ENCODE assay signal across 1 cellular context in the genomic region with DNA sequence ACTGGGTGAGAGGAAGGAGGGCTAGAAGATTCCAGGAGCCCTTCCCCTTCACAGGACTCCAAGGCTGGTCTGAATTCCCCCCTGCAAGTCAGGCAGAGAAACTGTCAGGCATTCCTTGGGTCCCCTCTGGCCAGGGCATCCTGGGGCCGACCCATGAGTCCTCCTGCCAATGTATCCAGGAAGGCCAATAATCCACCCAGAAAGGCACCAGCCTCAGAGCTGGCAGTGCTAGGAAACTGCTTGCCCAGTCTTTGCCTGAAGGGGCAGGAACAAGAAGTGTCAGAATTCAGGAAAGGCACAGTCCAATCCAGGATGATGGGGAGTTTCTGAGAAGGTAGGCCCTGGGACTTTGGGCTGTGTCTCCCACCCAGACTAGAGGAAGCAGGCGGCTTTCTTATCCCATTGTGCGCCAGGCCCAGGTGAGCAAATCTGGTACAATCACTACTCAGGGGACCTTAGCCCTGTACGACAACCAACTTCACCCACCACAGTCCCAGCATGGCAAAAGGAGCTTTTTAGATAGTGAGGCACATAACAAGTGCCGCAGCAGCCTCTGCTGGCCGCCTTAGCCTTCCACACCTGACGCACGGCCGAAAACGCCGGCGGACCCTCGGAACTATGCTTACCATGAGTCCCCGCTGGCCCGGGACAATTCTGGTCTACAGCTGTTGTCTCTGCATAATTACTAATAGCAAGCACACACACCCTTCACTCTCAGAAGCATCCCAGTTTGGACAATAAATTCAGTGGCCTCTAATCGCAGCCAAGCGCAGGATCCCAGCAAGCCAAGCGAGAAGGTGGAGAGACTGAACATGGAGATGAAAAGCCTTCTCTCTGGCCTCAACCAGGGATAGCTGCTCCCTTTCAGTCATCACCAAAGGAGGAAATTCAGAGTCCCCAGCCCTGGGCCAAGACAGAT.
TF ChIP-seq lines count a peak whose summit lies in the region.

No MANE protein-coding gene starts in this region.

TF ChIP-seq in GM12878, 131 proteins besides CTCF, POLR2A, EP300 and RAD21:
- no peak for TF ChIP-seq RFX5 (IDR thresholded peaks at IDR 0.05; ENCODE audit: low read depth, low read length)
- TF ChIP-seq CBX3 (IDR thresholded peaks at IDR 0.05; ENCODE audit: borderline replicate concordance, low read depth): no peak
- TF ChIP-seq ZNF622 (IDR thresholded peaks at IDR 0.05): no peak
- TF ChIP-seq, protein P1, sequence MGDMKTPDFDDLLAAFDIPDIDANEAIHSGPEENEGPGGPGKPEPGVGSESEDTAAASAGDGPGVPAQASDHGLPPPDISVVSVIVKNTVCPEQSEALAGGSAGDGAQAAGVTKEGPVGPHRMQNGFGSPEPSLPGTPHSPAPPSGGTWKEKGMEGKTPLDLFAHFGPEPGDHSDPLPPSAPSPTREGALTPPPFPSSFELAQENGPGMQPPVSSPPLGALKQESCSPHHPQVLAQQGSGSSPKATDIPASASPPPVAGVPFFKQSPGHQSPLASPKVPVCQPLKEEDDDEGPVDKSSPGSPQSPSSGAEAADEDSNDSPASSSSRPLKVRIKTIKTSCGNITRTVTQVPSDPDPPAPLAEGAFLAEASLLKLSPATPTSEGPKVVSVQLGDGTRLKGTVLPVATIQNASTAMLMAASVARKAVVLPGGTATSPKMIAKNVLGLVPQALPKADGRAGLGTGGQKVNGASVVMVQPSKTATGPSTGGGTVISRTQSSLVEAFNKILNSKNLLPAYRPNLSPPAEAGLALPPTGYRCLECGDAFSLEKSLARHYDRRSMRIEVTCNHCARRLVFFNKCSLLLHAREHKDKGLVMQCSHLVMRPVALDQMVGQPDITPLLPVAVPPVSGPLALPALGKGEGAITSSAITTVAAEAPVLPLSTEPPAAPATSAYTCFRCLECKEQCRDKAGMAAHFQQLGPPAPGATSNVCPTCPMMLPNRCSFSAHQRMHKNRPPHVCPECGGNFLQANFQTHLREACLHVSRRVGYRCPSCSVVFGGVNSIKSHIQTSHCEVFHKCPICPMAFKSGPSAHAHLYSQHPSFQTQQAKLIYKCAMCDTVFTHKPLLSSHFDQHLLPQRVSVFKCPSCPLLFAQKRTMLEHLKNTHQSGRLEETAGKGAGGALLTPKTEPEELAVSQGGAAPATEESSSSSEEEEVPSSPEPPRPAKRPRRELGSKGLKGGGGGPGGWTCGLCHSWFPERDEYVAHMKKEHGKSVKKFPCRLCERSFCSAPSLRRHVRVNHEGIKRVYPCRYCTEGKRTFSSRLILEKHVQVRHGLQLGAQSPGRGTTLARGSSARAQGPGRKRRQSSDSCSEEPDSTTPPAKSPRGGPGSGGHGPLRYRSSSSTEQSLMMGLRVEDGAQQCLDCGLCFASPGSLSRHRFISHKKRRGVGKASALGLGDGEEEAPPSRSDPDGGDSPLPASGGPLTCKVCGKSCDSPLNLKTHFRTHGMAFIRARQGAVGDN (IDR thresholded peaks at IDR 0.05): no peak
- no peak for TF ChIP-seq ESRRA (IDR thresholded peaks at IDR 0.05; ENCODE audit: low read length)
- TF ChIP-seq HDGF (IDR thresholded peaks at IDR 0.05): no peak
- TF ChIP-seq STAT1 (conservative IDR thresholded peaks at IDR 0.05): no peak
- TF ChIP-seq PAX5 (IDR thresholded peaks at IDR 0.05; ENCODE audit: borderline replicate concordance, low read depth, low read length): no peak
- no peak for TF ChIP-seq RAD51 (IDR thresholded peaks at IDR 0.05)
- TF ChIP-seq ZZZ3 (IDR thresholded peaks at IDR 0.05; ENCODE audit: control insufficient read depth, insufficient read length, low read depth): no peak
- TF ChIP-seq SRF (IDR thresholded peaks at IDR 0.05; ENCODE audit: low read depth in 2 of 2, low read length in 2 of 2): no peak
- TF ChIP-seq ZNF207 (IDR thresholded peaks at IDR 0.05; ENCODE audit: borderline replicate concordance): no peak
- no peak for TF ChIP-seq CHD2 (IDR thresholded peaks at IDR 0.05; ENCODE audit: borderline replicate concordance, low read depth, low read length)
- no peak for TF ChIP-seq ATF7 (IDR thresholded peaks at IDR 0.05; ENCODE audit: low read depth)
- TF ChIP-seq, protein P2, sequence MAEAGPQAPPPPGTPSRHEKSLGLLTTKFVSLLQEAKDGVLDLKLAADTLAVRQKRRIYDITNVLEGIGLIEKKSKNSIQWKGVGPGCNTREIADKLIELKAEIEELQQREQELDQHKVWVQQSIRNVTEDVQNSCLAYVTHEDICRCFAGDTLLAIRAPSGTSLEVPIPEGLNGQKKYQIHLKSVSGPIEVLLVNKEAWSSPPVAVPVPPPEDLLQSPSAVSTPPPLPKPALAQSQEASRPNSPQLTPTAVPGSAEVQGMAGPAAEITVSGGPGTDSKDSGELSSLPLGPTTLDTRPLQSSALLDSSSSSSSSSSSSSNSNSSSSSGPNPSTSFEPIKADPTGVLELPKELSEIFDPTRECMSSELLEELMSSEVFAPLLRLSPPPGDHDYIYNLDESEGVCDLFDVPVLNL (IDR thresholded peaks at IDR 0.05; ENCODE audit: low read depth, low read length): no peak
- no peak for TF ChIP-seq ZNF217 (IDR thresholded peaks at IDR 0.05)
- TF ChIP-seq FOXM1 (IDR thresholded peaks at IDR 0.05; ENCODE audit: low read depth, low read length): no peak
TF ChIP-seq in GM12878: peak in this region for 0.
